9 cellular contexts compared by ENCODE assay signal in the genomic region with DNA sequence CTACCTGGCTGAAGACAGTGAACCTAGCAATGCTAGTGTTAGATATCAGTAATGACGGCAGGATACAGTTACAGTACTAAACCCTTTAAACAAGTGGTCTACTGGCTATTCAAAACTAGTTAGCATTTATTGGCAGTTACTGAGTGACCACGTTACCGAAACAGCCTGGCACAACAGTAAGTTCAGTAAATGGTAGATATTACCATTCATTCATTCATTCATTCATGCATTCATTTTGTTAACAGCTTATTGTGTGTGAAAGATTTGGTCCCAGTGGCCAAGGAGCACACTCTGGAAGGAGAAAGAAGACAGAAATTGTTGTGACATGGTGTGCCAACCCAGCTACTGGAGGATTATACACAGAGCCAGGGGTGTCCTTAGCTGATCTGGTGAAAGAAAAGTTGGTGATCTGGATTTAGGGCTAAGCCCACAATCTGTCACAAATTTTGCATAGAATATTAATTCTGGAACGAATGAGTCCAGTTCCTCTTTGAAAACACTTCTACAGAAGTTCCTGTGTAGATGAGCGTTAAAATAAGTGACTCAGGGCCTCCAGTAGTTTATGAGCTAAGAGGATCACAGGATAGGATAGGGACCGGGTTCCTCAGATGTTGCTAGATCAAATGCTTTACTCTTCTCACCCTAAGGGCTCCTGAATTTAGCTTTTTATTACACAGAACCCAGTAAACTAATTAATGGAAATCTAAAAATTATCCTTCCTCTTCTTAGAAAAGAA.
DNase-seq lines count a peak whose midpoint lies in the region; ATAC-seq and TF ChIP-seq lines count a peak whose summit lies in the region.
"Had no signal": no experiment of that assay in that cellular context is flagged by ENCODE, and none has a peak within 500 bp of the region (broad histone marks: within the 10 kb centered on the region; RNA-seq: fewer than 3 reads in every experiment).

No MANE protein-coding gene starts in this region.

- peak overlapping the region; percentile 27 to 90 for H3K9ac ChIP-seq in mucosa of rectum (ENCODE audit: low read depth in 1 of 2, low read length in 2 of 2)

- no peaks in the 10 kb centered on the region for H3K36me3 ChIP-seq in ascending aorta
- no peaks in the 10 kb centered on the region for H3K36me3 ChIP-seq in mucosa of rectum (ENCODE audit: control insufficient read depth in 2 of 2, insufficient read depth in 2 of 2, low read length in 2 of 2)
- H3K36me3 ChIP-seq: neutrophil had no signal

- H3K9me3 ChIP-seq in AG04450 (ENCODE audit: control insufficient read depth, insufficient read depth, low read length) (no peaks in the 10 kb centered on the region; the same call in 1 of the 2 replicates), ascending aorta (no peaks in the 10 kb centered on the region), mucosa of rectum (ENCODE audit: control insufficient read depth in 2 of 2, low read length in 2 of 2) (no peaks in the 10 kb centered on the region)
- H3K9me3 ChIP-seq: neutrophil had no signal

- CTCF ChIA-PET in AG04450 (lab: Charles Lee): interaction anchor here (0.7 to 3.9 kb wide), 8 partner anchors 8 to 316 kb away, joined by 3 to 17 read pairs (median 4); no protein-coding TSS in a partner anchor

- H3K4me1 ChIP-seq in ascending aorta (peaks cover 3 to 13% of the 10 kb centered on the region in 2 donors), mucosa of rectum (ENCODE audit: control insufficient read depth in 2 of 2, insufficient read depth in 2 of 2, low read length in 2 of 2) (peaks cover 10 to 11% of the 10 kb centered on the region in 2 donors)

- H3K27me3 ChIP-seq in AG04450 (ENCODE audit: control insufficient read depth, insufficient read depth, low read length): no peaks in the 10 kb centered on the region
- no peaks in the 10 kb centered on the region for H3K27me3 ChIP-seq in ascending aorta
- no peaks in the 10 kb centered on the region for H3K27me3 ChIP-seq in mucosa of rectum (ENCODE audit: control insufficient read depth in 2 of 2, insufficient read depth in 2 of 2, low read length in 2 of 2)

- POLR2A ChIA-PET in AG04450 (lab: Yijun Ruan, JAX): interaction anchor here (0.6 to 5.0 kb wide), 16 partner anchors 12 to 327 kb away, joined by 3 to 204 read pairs (median 6); no protein-coding TSS in a partner anchor

- intact Hi-C loops in ascending aorta (cut with DNase I): loop anchor here (1.0 to 5.0 kb wide), 3 partner anchors 14 to 244 kb away; no protein-coding TSS in a partner anchor

- ATAC-seq in HG03432 (IDR thresholded peaks at IDR 0.05; ENCODE audit: unreplicated experiment): no peak

- H3K4me3 ChIP-seq in AG04450 (ENCODE audit: low read depth, low read length): peak overlapping the region; percentile 84
- H3K4me3 ChIP-seq in ascending aorta: peak overlapping the region; percentile 90 to 95
- peak overlapping the region in 1 of 2 donors; percentile 77 for H3K4me3 ChIP-seq in mucosa of rectum (ENCODE audit: low read length in 2 of 2)

- no peak for TF ChIP-seq CTCF in AG04450 (IDR thresholded peaks at IDR 0.05; ENCODE audit: low read depth, low read length)
- no peak for TF ChIP-seq CTCF in ascending aorta (IDR thresholded peaks at IDR 0.05)

- H3K27ac ChIP-seq in AG04450 (ENCODE audit: low read depth, low read length): peak overlapping the region; percentile 94
- peak overlapping the region; percentile 97 to 99 for H3K27ac ChIP-seq in ascending aorta
- peak overlapping the region; percentile 32 to 82 for H3K27ac ChIP-seq in mucosa of rectum (ENCODE audit: low read depth in 2 of 2, low read length in 2 of 2)
- H3K27ac ChIP-seq: neutrophil had no signal

- DNase-seq in AG04450 (ENCODE audit: low read depth, low spot score): no peak
- DNase-seq in HuH-7 (ENCODE audit: low spot score): peak; percentile 34
- DNase-seq in ascending aorta (ENCODE audit: low spot score in 2 of 2): no peak
- no peak for DNase-seq in nucleus accumbens (lab: John Stamatoyannopoulos, UW)
- no peak for DNase-seq in OCI-M2 (lab: John Stamatoyannopoulos, UW; ENCODE audit: unreplicated experiment)
- no peak for DNase-seq in medulla oblongata (ENCODE audit: extremely low spot score)
